In the genomic region with DNA sequence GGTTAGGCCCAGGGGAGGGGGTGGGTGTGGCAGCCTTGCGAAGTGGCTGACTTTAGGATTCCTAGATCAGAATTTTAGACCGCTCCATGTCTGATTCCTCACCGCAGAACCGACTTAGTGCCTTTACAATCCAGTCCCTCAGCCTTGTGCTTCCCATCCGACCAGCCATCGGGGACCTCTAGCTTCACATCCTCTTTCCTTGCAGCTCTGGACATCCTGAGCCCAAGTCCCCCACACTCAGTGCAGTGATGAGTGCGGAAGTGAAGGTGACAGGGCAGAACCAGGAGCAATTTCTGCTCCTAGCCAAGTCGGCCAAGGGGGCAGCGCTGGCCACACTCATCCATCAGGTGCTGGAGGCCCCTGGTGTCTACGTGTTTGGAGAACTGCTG, we compare ENCODE assay signal across 8 cellular contexts. TPM values are rescaled to one million over a fixed set of nuclear protein-coding genes. Genes with fewer than 3 reads are reported as not detected.
DNase-seq lines count a peak whose midpoint lies in the region; TF ChIP-seq lines count a peak whose summit lies in the region.

No MANE protein-coding gene starts in this region.

- H3K4me3 ChIP-seq in adipocyte (ENCODE audit: low read length) (peak overlapping the region; percentile 94), iPS-20b (ENCODE audit: low read length) (peak overlapping the region; percentile 79), smooth muscle cell (peak overlapping the region; percentile 80)

- H3K36me3 ChIP-seq in adipocyte (ENCODE audit: control insufficient read depth, insufficient read depth, low read length, severe bottlenecking) (peaks cover 19% of the 10 kb centered on the region), iPS-20b (ENCODE audit: insufficient read depth, low read depth, low read length) (peaks cover 22% of the 10 kb centered on the region), smooth muscle cell (ENCODE audit: low read depth) (peaks cover 7% of the 10 kb centered on the region)

- no peaks in the 10 kb centered on the region for H4K20me1 ChIP-seq in smooth muscle cell (ENCODE audit: low read depth)

- H3K4me3 Mint-ChIP-seq in HFFc6, result peak overlapping the region; percentile 92

- peaks cover 3% of the 10 kb centered on the region for H3K79me2 ChIP-seq in smooth muscle cell (ENCODE audit: low read depth)

- DNase-seq in DMS53 (lab: John Stamatoyannopoulos, UW), result peak; percentile 83
- no peak for DNase-seq in DMS53 treated with DMSO at 0.1 percent for 48 hours (lab: John Stamatoyannopoulos, UW; ENCODE audit: unreplicated experiment)
- no peak for DNase-seq in HFFc6
- DNase-seq in NCI-H774 (lab: John Stamatoyannopoulos, UW), result peak; percentile 48
- no peak for DNase-seq in adipocyte (ENCODE audit: low read depth)
- DNase-seq in smooth muscle cell (lab: John Stamatoyannopoulos, UW; ENCODE audit: unreplicated experiment), result no peak
- DNase-seq in NCI-H1930 (lab: John Stamatoyannopoulos, UW), result no peak

- peaks cover 3% of the 10 kb centered on the region for H3F3A ChIP-seq in smooth muscle cell (ENCODE audit: low read depth)

- WGBS in smooth muscle cell (ENCODE audit: low lambda C conversion rate), result 16% methylated on average over 9 of the region's 10 CpGs

- H3K27ac Mint-ChIP-seq in HFFc6, result peak overlapping the region; percentile 94

- no peaks in the 10 kb centered on the region for H3K9me3 Mint-ChIP-seq in HFFc6

- H3K4me2 ChIP-seq in smooth muscle cell, result peak overlapping the region; percentile 92

- H3K4me1 ChIP-seq in adipocyte (ENCODE audit: control insufficient read depth, insufficient read depth, low read length) (peaks cover 8% of the 10 kb centered on the region), iPS-20b (ENCODE audit: insufficient read depth, low read length) (peaks cover 6% of the 10 kb centered on the region; the same call in 1 of the 2 replicates), smooth muscle cell (ENCODE audit: low read depth) (peaks cover 5% of the 10 kb centered on the region)

- H3K9me3 ChIP-seq in adipocyte (ENCODE audit: control insufficient read depth, low read length) (no peaks in the 10 kb centered on the region), iPS-20b (ENCODE audit: insufficient read depth, low read depth, low read length) (no peaks in the 10 kb centered on the region), smooth muscle cell (replicated peaks; ENCODE audit: low read depth) (no peaks in the 10 kb centered on the region)

- no peaks in the 10 kb centered on the region; the same call in none of the 2 replicates for H3K27me3 Mint-ChIP-seq in HFFc6 (ENCODE audit: insufficient read depth)

- H3K27me3 ChIP-seq in adipocyte (replicated peaks; ENCODE audit: control insufficient read depth, insufficient read depth, low read length) (no peaks in the 10 kb centered on the region), iPS-20b (ENCODE audit: insufficient read depth, low read length) (peaks cover 7% of the 10 kb centered on the region; the same call in 1 of the 2 replicates), smooth muscle cell (ENCODE audit: low read depth) (no peaks in the 10 kb centered on the region)

- no peaks in the 10 kb centered on the region; the same call in 1 of the 2 replicates for H3K36me3 Mint-ChIP-seq in HFFc6 (ENCODE audit: low read depth)

- no peak for TF ChIP-seq CTCF in HFFc6 (IDR thresholded peaks at IDR 0.05)
- no peak for TF ChIP-seq CTCF in smooth muscle cell (IDR thresholded peaks at IDR 0.05; ENCODE audit: borderline replicate concordance, insufficient read depth, poor library complexity, severe bottlenecking)

- H3K9ac ChIP-seq in adipocyte (ENCODE audit: low read length) (peak overlapping the region; percentile 84), iPS-20b (ENCODE audit: low read depth, low read length) (peak overlapping the region; percentile 82), smooth muscle cell (ENCODE audit: low read depth) (peak overlapping the region; percentile 80)

- H3K27ac ChIP-seq in iPS-20b (ENCODE audit: low read length) (peak overlapping the region; percentile 85), smooth muscle cell (ENCODE audit: low read depth) (peak overlapping the region; percentile 90)

- peaks cover 25% of the 10 kb centered on the region for H3K4me1 Mint-ChIP-seq in HFFc6 (ENCODE audit: low read depth)

- H2AFZ ChIP-seq in smooth muscle cell (ENCODE audit: low read depth), result no peak overlapping the region

RNA-seq across cellular contexts. Expression of a gene that starts 0.6 kb away (rescaled TPM):
- 100 to 1,000 TPM; 103 to 122 (median 108) TPM for total RNA-seq in HFFc6 (2021; fragmentation: NEBNext Ultra II Directional; extraction: Animal tissue kit (Norgen Biotek cat#: 25700))
- 56.6 and 59.6 TPM in 2 replicates for total RNA-seq in smooth muscle cell
- 78.0 and 105 TPM in 2 replicates for polyA plus RNA-seq in smooth muscle cell

RNA-seq across cellular contexts. Expression of a gene that starts 23.8 kb away (rescaled TPM):
- 1 to 10 TPM; 2.6 to 4.6 (median 3.8) TPM for total RNA-seq in HFFc6 (2021; fragmentation: NEBNext Ultra II Directional; extraction: Animal tissue kit (Norgen Biotek cat#: 25700))
- total RNA-seq in smooth muscle cell, result 1.4 TPM in 1 of 2 replicates, not detected in the other
- 2.8 and 3.8 TPM in 2 replicates for polyA plus RNA-seq in smooth muscle cell

RNA-seq across cellular contexts. Expression of a gene that starts 28.5 kb away (rescaled TPM):
- total RNA-seq in HFFc6 (2021; fragmentation: NEBNext Ultra II Directional; extraction: Animal tissue kit (Norgen Biotek cat#: 25700)), result 100 to 1,000 TPM; 273 to 329 (median 298) TPM
- total RNA-seq in smooth muscle cell, result 182 and 185 TPM in 2 replicates
- polyA plus RNA-seq in smooth muscle cell, result 381 and 398 TPM in 2 replicates

RNA-seq across cellular contexts. Expression of a gene that starts 35.2 kb away (rescaled TPM):
- 10 to 100 TPM; 32.8 to 43.9 (median 41.1) TPM for total RNA-seq in HFFc6 (2021; fragmentation: NEBNext Ultra II Directional; extraction: Animal tissue kit (Norgen Biotek cat#: 25700))
- 30.0 and 31.0 TPM in 2 replicates for total RNA-seq in smooth muscle cell
- polyA plus RNA-seq in smooth muscle cell, result 36.1 and 38.6 TPM in 2 replicates

RNA-seq across cellular contexts. Expression of a gene that starts 41.8 kb away (rescaled TPM):
- 100 to 1,000 TPM; 423 to 607 (median 561) TPM for total RNA-seq in HFFc6 (2021; fragmentation: NEBNext Ultra II Directional; extraction: Animal tissue kit (Norgen Biotek cat#: 25700))
- total RNA-seq in smooth muscle cell, result 115 and 125 TPM in 2 replicates
- polyA plus RNA-seq in smooth muscle cell, result 379 and 381 TPM in 2 replicates

Comparison
In these comparisons a context has a peak if more than half of its experiments do, and no peak if none do; other contexts are left out.
1. DNase-seq: peak in DMS53 (single experiment) and NCI-H774 (single experiment); none in DMS53 treated with DMSO at 0.1 percent for 48 hours (single experiment), HFFc6 (single experiment), adipocyte (single experiment), smooth muscle cell (single experiment) and NCI-H1930 (0 of 2).
2. Peak in every context shown above with its lines, with median percentiles within 50 percentile points of each other: H3K4me3 ChIP-seq and H3K9ac ChIP-seq.